ENCODE assay signal across 8 cellular contexts in genomic region chr19:52637718-52638585, GRCh38. TPM values are rescaled to one million over a fixed set of nuclear protein-coding genes. Genes with fewer than 3 reads are reported as not detected.
DNase-seq lines count a peak whose midpoint lies in the region; ATAC-seq and TF ChIP-seq lines count a peak whose summit lies in the region.

Gene ZNF83, minus strand, starts transcription at chr19:52638355.

- H3K27ac ChIP-seq in duodenal mucosa (ENCODE audit: low read depth, low read length), result peak within 1 kb of the TSS; percentile 66

- H3K27me3 Mint-ChIP-seq in activated CD4-positive, alpha-beta memory T cell treated with anti-CD3 and anti-CD28 coated beads for 36 hours, result no peaks in the 10 kb centered on the region

- POLR2A ChIA-PET in activated CD4-positive, alpha-beta memory T cell treated with anti-CD3 and anti-CD28 coated beads for 36 hours (lab: Charles Lee), result interaction anchor here (1.0 kb wide), 1 partner anchor 21 kb away, joined by 4 read pairs; no protein-coding TSS in a partner anchor

- no peaks in the 10 kb centered on the region for H3K27me3 ChIP-seq in duodenal mucosa (ENCODE audit: control insufficient read depth in 1 of 2, insufficient read depth in 2 of 2, low read length in 2 of 2)

- H3K4me3 ChIP-seq in duodenal mucosa (ENCODE audit: low read depth in 1 of 2, low read length in 2 of 2) (peak within 1 kb of the TSS; percentile 84 to 97), lower leg skin (ENCODE audit: low read depth, poor library complexity, severe bottlenecking) (peak within 1 kb of the TSS; percentile 68)

- peak within 1 kb of the TSS; percentile 93 for H3K27ac Mint-ChIP-seq in activated CD4-positive, alpha-beta memory T cell treated with anti-CD3 and anti-CD28 coated beads for 36 hours

- CTCF ChIA-PET in activated CD4-positive, alpha-beta memory T cell treated with anti-CD3 and anti-CD28 coated beads for 36 hours (lab: Charles Lee), result interaction anchor here (1.0 kb wide), 1 partner anchor 39 kb away, joined by 3 read pairs; no protein-coding TSS in a partner anchor

- H3K4me3 Mint-ChIP-seq in activated CD4-positive, alpha-beta memory T cell treated with anti-CD3 and anti-CD28 coated beads for 36 hours, result peak within 1 kb of the TSS; percentile 89

- peaks cover 6 to 8% of the 10 kb centered on the region in 2 donors for H3K4me1 ChIP-seq in duodenal mucosa (ENCODE audit: control insufficient read depth in 1 of 2, insufficient read depth in 2 of 2, low read length in 2 of 2)

- H3K36me3 Mint-ChIP-seq in activated CD4-positive, alpha-beta memory T cell treated with anti-CD3 and anti-CD28 coated beads for 36 hours, result peaks cover 11% of the 10 kb centered on the region

- TF ChIP-seq POLR2A in GM19099 (IDR thresholded peaks at IDR 0.05; ENCODE audit: extremely low read depth, insufficient read length, low read depth), result peak; percentile 75
- peak in 1 of 2 donors; percentile 6 for TF ChIP-seq POLR2A in lower leg skin (IDR thresholded peaks at IDR 0.05)

- DNase-seq in AG09319 (ENCODE audit: extremely low read depth, low read depth) (peak; percentile 82), NCI-H748 treated with DMSO at 0.1 percent for 48 hours (lab: John Stamatoyannopoulos, UW) (peak; percentile 95), lower leg skin (ENCODE audit: low spot score in 2 of 2) (peak; percentile 97 to 99)
- peak; percentile 96 for DNase-seq in activated CD4-positive, alpha-beta memory T cell treated with anti-CD3 and anti-CD28 coated beads for 36 hours
- peak; percentile 89 to 91 for DNase-seq in stimulated activated CD4-positive, alpha-beta T cell treated with anti-CD3 and anti-CD28 coated beads, Interleukin-4, amount 100 ng/mL, for 4 hours

- H3K4me1 Mint-ChIP-seq in activated CD4-positive, alpha-beta memory T cell treated with anti-CD3 and anti-CD28 coated beads for 36 hours (ENCODE audit: low read depth), result peaks cover 10% of the 10 kb centered on the region

- intact Hi-C loops in activated CD4-positive, alpha-beta memory T cell treated with anti-CD3 and anti-CD28 coated beads for 36 hours (cut with micrococcal nuclease), result loop anchor here (1.0 to 5.0 kb wide), 6 partner anchors 37 to 371 kb away; partner anchors contain the start of genes ZNF611, ZNF701 and ZNF766
- intact Hi-C loops in lower leg skin (cut with DNase I; ENCODE audit: low total_unique reads), result no loop called here

- TF ChIP-seq CTCF in AG09319 (IDR thresholded peaks at IDR 0.05; ENCODE audit: low read depth, low read length) (no peak), lower leg skin (IDR thresholded peaks at IDR 0.05) (no peak)

- peak within 1 kb of the TSS; percentile 71 to 78 for H3K9ac ChIP-seq in duodenal mucosa (ENCODE audit: low read depth in 1 of 2, low read length in 2 of 2)

- peaks cover 0 to 3% of the 10 kb centered on the region in 2 donors for H3K36me3 ChIP-seq in duodenal mucosa (ENCODE audit: control insufficient read depth in 1 of 2, insufficient read depth in 2 of 2, low read length in 2 of 2)

- 0 to 1% methylated on average over 46 to 55 of the region's 55 CpGs for WGBS in lower leg skin, 2 donors

- peaks cover 25% of the 10 kb centered on the region for H3K9me3 Mint-ChIP-seq in activated CD4-positive, alpha-beta memory T cell treated with anti-CD3 and anti-CD28 coated beads for 36 hours

- ATAC-seq in HG03439 (IDR thresholded peaks at IDR 0.05; ENCODE audit: unreplicated experiment), result peak; percentile 93

- H3K9me3 ChIP-seq in duodenal mucosa (ENCODE audit: control insufficient read depth in 1 of 2, low read length in 2 of 2), result no peaks in the 10 kb centered on the region

RNA-seq across cellular contexts. Expression of gene ZNF83, which starts in this region (rescaled TPM):
- 10 to 100 TPM; 28.7 to 31.2 TPM for total RNA-seq in activated CD4-positive, alpha-beta memory T cell treated with anti-CD3 and anti-CD28 coated beads for 36 hours
- total RNA-seq in lower leg skin, result 10 to 100 TPM; 20.7 to 51.0 (median 35.3) TPM

Comparison
In these comparisons a context has a peak if more than half of its experiments do, and no peak if none do; other contexts are left out.
1. Peak in every context shown above with its lines: DNase-seq, ATAC-seq, H3K4me3 ChIP-seq and H3K27ac ChIP-seq.